9 cellular contexts compared by ENCODE assay signal in the genomic region with DNA sequence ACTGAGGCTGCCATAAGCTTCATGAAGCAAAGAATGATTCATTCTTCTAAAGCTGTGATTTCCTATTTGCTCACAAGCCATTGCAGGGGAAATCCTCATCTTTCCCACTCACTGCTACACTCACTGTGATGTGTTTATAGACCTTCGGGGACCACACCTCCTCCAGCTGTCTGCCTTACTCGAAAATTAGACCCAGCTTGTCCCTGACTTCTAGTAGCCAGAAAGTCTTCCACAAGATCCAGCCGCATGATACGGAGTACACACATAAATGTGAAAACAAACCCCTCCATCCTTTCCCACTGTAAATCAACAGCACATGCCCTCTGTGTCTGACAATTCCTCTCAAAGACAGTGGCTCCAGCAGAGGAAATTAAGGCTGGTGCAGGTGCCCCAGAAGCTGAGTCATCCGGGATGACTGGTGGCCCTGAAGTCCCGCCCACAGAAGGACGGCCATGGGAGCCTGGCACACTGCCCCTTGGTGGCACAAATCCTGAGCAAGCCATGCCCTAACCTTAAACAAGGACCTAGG.
DNase-seq lines count a peak whose midpoint lies in the region; ATAC-seq and TF ChIP-seq lines count a peak whose summit lies in the region.
"Had no signal": no experiment of that assay in that cellular context is flagged by ENCODE, and none has a peak within 500 bp of the region (broad histone marks: within the 10 kb centered on the region; RNA-seq: fewer than 3 reads in every experiment).

No MANE protein-coding gene starts in this region.

- H2AFZ ChIP-seq in fibroblast of lung (ENCODE audit: low read length): no peak overlapping the region

- no peak overlapping the region for H3K9ac ChIP-seq in fibroblast of lung (ENCODE audit: insufficient read depth, low read length)

- POLR2A ChIA-PET in GM10248 (lab: Yijun Ruan, JAX): no interaction called here

- ATAC-seq in HG02642 (IDR thresholded peaks at IDR 0.05; ENCODE audit: poor library complexity, unreplicated experiment): no peak
- ATAC-seq in GM19397 (IDR thresholded peaks at IDR 0.05; ENCODE audit: unreplicated experiment): no peak
- ATAC-seq: K562 had no signal

- H3K9me3 ChIP-seq in fibroblast of lung (ENCODE audit: control insufficient read depth, insufficient read depth, low read depth, low read length): no peaks in the 10 kb centered on the region

- no peak for TF ChIP-seq CTCF in fibroblast of lung (conservative IDR thresholded peaks at IDR 0.05 in 1 of 2, IDR thresholded peaks at IDR 0.05 in 1 of 2; ENCODE audit: low read depth in 1 of 2, low read length in 2 of 2)
- no peak for TF ChIP-seq CTCF in GM10248 (IDR thresholded peaks at IDR 0.05; ENCODE audit: control extremely low read depth, extremely low read depth, low read depth, missing control alignments)

- intact Hi-C loops in posterior vena cava (cut with DNase I): no loop called here

- no peaks in the 10 kb centered on the region for H3K27me3 ChIP-seq in fibroblast of lung (ENCODE audit: control insufficient read depth, insufficient read depth, low read length)

- H3K27ac ChIP-seq in fibroblast of lung (ENCODE audit: insufficient read depth, low read length): no peak overlapping the region

- no peaks in the 10 kb centered on the region for H3K79me2 ChIP-seq in fibroblast of lung (ENCODE audit: control insufficient read depth, insufficient read depth, low read length)

- CTCF ChIA-PET in GM10248 (lab: Yijun Ruan, JAX): interaction anchor here (1.2 to 1.4 kb wide), 3 partner anchors 9 to 12 kb away, joined by 3 to 11 read pairs (median 5); no protein-coding TSS in a partner anchor

- H3K4me2 ChIP-seq in fibroblast of lung (ENCODE audit: extremely low read depth, insufficient read depth, low read length): no peak overlapping the region

- DNase-seq in GM03348 (ENCODE audit: low spot score) (peak; percentile 68), NCI-H69 (lab: John Stamatoyannopoulos, UW) (peak; percentile 79), fibroblast of lung (ENCODE audit: low read depth in 2 of 2) (peak; percentile 63 to 77), posterior vena cava (ENCODE audit: low spot score) (no peak), GM10248 (ENCODE audit: extremely low spot score) (no peak)
- DNase-seq in stimulated activated CD4-positive, alpha-beta T cell treated with anti-CD3 and anti-CD28 coated beads, Interleukin-1b, Interleukin-23, amount 100 ng/mL, for 48 hours: peak; percentile 50

- no peaks in the 10 kb centered on the region for H3K36me3 ChIP-seq in fibroblast of lung (ENCODE audit: control insufficient read depth, insufficient read depth, low read length)

- peaks cover 3% of the 10 kb centered on the region for H3K4me1 ChIP-seq in fibroblast of lung (ENCODE audit: control insufficient read depth, extremely low read depth, insufficient read depth, low read length)

- H3K4me3 ChIP-seq in fibroblast of lung (replicated peaks in 1 of 4; ENCODE audit: control extremely low read depth in 1 of 4, insufficient read depth in 1 of 4, low read depth in 3 of 4, low read length in 4 of 4): no peak overlapping the region
- H3K4me3 ChIP-seq: K562 had no signal

- no peaks in the 10 kb centered on the region for H4K20me1 ChIP-seq in fibroblast of lung (ENCODE audit: control insufficient read depth, extremely low read depth, insufficient read depth, low read length)

Comparison
In these comparisons a context has a peak if more than half of its experiments do, and no peak if none do; other contexts are left out.
1. DNase-seq: peak in GM03348 (single experiment), NCI-H69 (single experiment), fibroblast of lung (2 of 2) and stimulated activated CD4-positive, alpha-beta T cell treated with anti-CD3 and anti-CD28 coated beads, Interleukin-1b, Interleukin-23, amount 100 ng/mL, for 48 hours (single experiment); none in posterior vena cava (single experiment) and GM10248 (single experiment).